25 cellular contexts compared by ENCODE assay signal in the genomic region with DNA sequence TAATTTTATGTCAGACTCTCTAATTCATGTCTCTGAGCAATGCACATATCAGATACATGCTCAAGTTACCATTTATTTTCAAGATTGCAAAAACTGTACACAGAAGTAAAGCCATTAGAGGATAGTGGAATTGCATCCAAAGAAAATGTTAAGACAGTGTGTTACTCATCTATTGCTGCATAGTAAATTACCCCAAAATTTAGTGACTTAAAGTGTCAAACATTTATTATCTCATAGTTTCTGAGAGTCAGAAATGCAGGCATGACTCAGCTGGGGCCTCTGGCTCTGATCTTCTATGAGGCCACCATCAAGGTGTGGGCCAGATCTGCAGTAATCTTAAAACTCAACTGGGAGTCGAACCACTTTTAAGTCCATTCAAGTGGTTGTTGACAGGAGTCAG.
A peak's percentile ranks its signal among the peaks of the same experiment; 100 is the strongest.
DNase-seq lines count a peak whose midpoint lies in the region; ATAC-seq and TF ChIP-seq lines count a peak whose summit lies in the region.
"Had no signal": no experiment of that assay in that cellular context is flagged by ENCODE, and none has a peak within 500 bp of the region (broad histone marks: within the 10 kb centered on the region; RNA-seq: fewer than 3 reads in every experiment).

No MANE protein-coding gene starts in this region.

- H4K8ac ChIP-seq in IMR-90 (ENCODE audit: low read depth in 2 of 2, low read length in 2 of 2): peak overlapping the region in 1 of 2 experiments; percentile 85; a peak in 2 of 4 replicates

- dilution Hi-C loops in IMR-90 (cut with HindIII; ENCODE audit: low sequenced_read_pairs, unreplicated experiment): no loop called here

- TF ChIP-seq CTCF in BJ (IDR thresholded peaks at IDR 0.05; ENCODE audit: insufficient read depth, low read depth, low read length) (no peak), IMR-90 (conservative IDR thresholded peaks at IDR 0.05; ENCODE audit: low read depth, low read length) (no peak), cardiac fibroblast (IDR thresholded peaks at IDR 0.05; ENCODE audit: low read depth, low read length) (no peak), natural killer cell (IDR thresholded peaks at IDR 0.05) (no peak)

- no peak for TF ChIP-seq RAD21 in IMR-90 (IDR thresholded peaks at IDR 0.05; ENCODE audit: low read length)

- DNase-seq in BJ (ENCODE audit: low read depth) (peak; percentile 63), IMR-90 (peak; percentile 87), cardiac fibroblast (ENCODE audit: low read depth in 2 of 2) (peak; percentile 31 to 74), non-pigmented ciliary epithelial cell (ENCODE audit: low read depth) (peak; percentile 23), caudate nucleus (lab: John Stamatoyannopoulos, UW) (no peak), DMS153 treated with DMSO at 0.1 percent for 48 hours (lab: John Stamatoyannopoulos, UW; ENCODE audit: unreplicated experiment) (no peak), natural killer cell (no peak)
- DNase-seq: activated T-cell treated with anti-CD3 and anti-CD28 coated beads for 4 hours; anterior cingulate cortex; endodermal cell; foreskin melanocyte; H7; KBM-7; kidney; naive B cell; NCI-H2081; NCI-H524; sigmoid colon; stimulated activated CD4-positive, alpha-beta T cell treated with anti-CD3 and anti-CD28 coated beads, Interleukin-1b, Interleukin-23, amount 100 ng/mL, for 48 hours; transverse colon had no signal

- H3K79me1 ChIP-seq in IMR-90 (ENCODE audit: low read depth in 1 of 2, low read length in 2 of 2): no peaks in the 10 kb centered on the region

- H4K20me1 ChIP-seq in IMR-90 (ENCODE audit: insufficient read depth, low read length): no peaks in the 10 kb centered on the region
- H4K20me1 ChIP-seq: BLaER1 had no signal

- no peaks in the 10 kb centered on the region for H3K4me1 Mint-ChIP-seq in natural killer cell
- H3K4me1 Mint-ChIP-seq: endodermal cell, memory B cell, naive B cell had no signal

- peak overlapping the region; percentile 77; the same call in 1 of the 2 replicates for H3K14ac ChIP-seq in IMR-90 (replicated peaks; ENCODE audit: low read depth, low read length)

- no peak overlapping the region for H3K9ac ChIP-seq in IMR-90 (ENCODE audit: low read depth, low read length)
- H3K9ac ChIP-seq: BLaER1 had no signal

- peaks cover 6 to 9% of the 10 kb centered on the region in 2 donors for H3K27me3 Mint-ChIP-seq in natural killer cell (ENCODE audit: low read depth in 2 of 2)
- H3K27me3 Mint-ChIP-seq: memory B cell had no signal

- H3K36me3 ChIP-seq in BJ (ENCODE audit: control insufficient read depth, insufficient read depth, low read length) (no peaks in the 10 kb centered on the region), IMR-90 (ENCODE audit: control insufficient read depth, insufficient read depth, low read length) (no peaks in the 10 kb centered on the region)
- H3K36me3 ChIP-seq: BLaER1, sigmoid colon, transverse colon had no signal

- H3K9me1 ChIP-seq in IMR-90 (ENCODE audit: insufficient read depth, low read length): peaks cover 4% of the 10 kb centered on the region; the same call in 1 of the 2 replicates

- H3K56ac ChIP-seq in IMR-90 (ENCODE audit: extremely low read depth, insufficient read depth, low read length): no peak overlapping the region

- POLR2A ChIA-PET in BJ (lab: Charles Lee) (no interaction called here), IMR-90 (lab: Charles Lee; ENCODE audit: unreplicated experiment) (no interaction called here)

- peaks cover 0 to 2% of the 10 kb centered on the region in 2 donors for H3K9me3 Mint-ChIP-seq in natural killer cell
- H3K9me3 Mint-ChIP-seq: endodermal cell; memory B cell; stimulated activated naive CD8-positive, alpha-beta T cell treated with anti-CD3 and anti-CD28 coated beads, Interleukin-15, Interleukin-2, amounts not matched to agents 100 ng/mL and 50 ng/mL, for 24 hours had no signal

- peak overlapping the region; percentile 80 for H2BK20ac ChIP-seq in IMR-90 (ENCODE audit: low read depth, low read length)

- no TSS peak for BruUV-seq in IMR-90 (replicated peaks; lab: Mats Ljungman, UMichigan)

- ATAC-seq in IMR-90 (ENCODE audit: low read depth) (peak; percentile 71), HG03025 (IDR thresholded peaks at IDR 0.05; ENCODE audit: low FRiP score, unreplicated experiment) (no peak), natural killer cell (no peak)
- ATAC-seq: GM12878 had no signal

- H2AFZ ChIP-seq in IMR-90 (replicated peaks; ENCODE audit: low read length, poor library complexity): peak overlapping the region; percentile 5

- H2AK5ac ChIP-seq in IMR-90 (ENCODE audit: low read depth, low read length): no peak overlapping the region

- in situ Hi-C loops in IMR-90 (cut with MboI; ENCODE audit: low sequenced_read_pairs): no loop called here

- no peaks in the 10 kb centered on the region for H3K9me3 ChIP-seq in IMR-90 (ENCODE audit: control insufficient read depth, insufficient read depth, low read length)
- H3K9me3 ChIP-seq: BLaER1, sigmoid colon, transverse colon had no signal

- WGBS in IMR-90 (ENCODE audit: extremely low coverage in 2 of 2, insufficient read length in 1 of 2), 2 experiments: no CpG with 5 or more reads among the region's 1 CpG

- H3K27ac Mint-ChIP-seq in natural killer cell: no peak overlapping the region
- H3K27ac Mint-ChIP-seq: endodermal cell; memory B cell; naive B cell; stimulated activated naive CD8-positive, alpha-beta T cell treated with anti-CD3 and anti-CD28 coated beads, Interleukin-15, Interleukin-2, amounts not matched to agents 100 ng/mL and 50 ng/mL, for 24 hours had no signal

- TF ChIP-seq POLR2A in IMR-90 (IDR thresholded peaks at IDR 0.05; ENCODE audit: low read depth, low read length): no peak

- peak overlapping the region; percentile 78 for H2BK5ac ChIP-seq in IMR-90 (ENCODE audit: low read depth, low read length, poor library complexity, severe bottlenecking)

- H3K4me1 ChIP-seq in IMR-90 (ENCODE audit: control insufficient read depth, insufficient read depth, low read length): peaks cover 10% of the 10 kb centered on the region
- H3K4me1 ChIP-seq: BLaER1 had no signal

- CTCF ChIA-PET in BJ (lab: Yijun Ruan, JAX): no interaction called here
- CTCF ChIA-PET in IMR-90 (lab: Yijun Ruan, JAX): no interaction called here

- peak overlapping the region; percentile 63; the same call in 1 of the 2 replicates for H4K91ac ChIP-seq in IMR-90 (ENCODE audit: insufficient read depth, low read depth, low read length)

- peak overlapping the region; percentile 88 for H2BK120ac ChIP-seq in IMR-90 (ENCODE audit: low read depth, low read length)

- peak overlapping the region; percentile 84 for H3K27ac ChIP-seq in IMR-90 (ENCODE audit: insufficient read depth, low read length)
- no peak overlapping the region for H3K27ac ChIP-seq in caudate nucleus (ENCODE audit: low read depth, low read length)
- H3K27ac ChIP-seq: BLaER1, sigmoid colon, transverse colon had no signal

- H3K4me3 ChIP-seq in BJ (ENCODE audit: low read depth, low read length) (no peak overlapping the region), IMR-90 (ENCODE audit: insufficient read depth, low read depth, low read length) (no peak overlapping the region), cardiac fibroblast (replicated peaks in 1 of 2; ENCODE audit: low read depth in 2 of 2, low read length in 2 of 2) (no peak overlapping the region)
- H3K4me3 ChIP-seq: BLaER1, GM12878, sigmoid colon, transverse colon had no signal

- H3K27me3 ChIP-seq in BJ (ENCODE audit: control insufficient read depth, insufficient read depth, low read length) (no peaks in the 10 kb centered on the region), IMR-90 (ENCODE audit: control insufficient read depth, insufficient read depth, low read length) (no peaks in the 10 kb centered on the region)
- H3K27me3 ChIP-seq: BLaER1, sigmoid colon, transverse colon had no signal

- H3K23ac ChIP-seq in IMR-90 (ENCODE audit: low read depth, low read length): no peak overlapping the region

- peak overlapping the region; percentile 45 for H4K5ac ChIP-seq in IMR-90 (ENCODE audit: low read depth, low read length)

- H3K4me2 ChIP-seq in IMR-90 (ENCODE audit: low read depth, low read length): peak overlapping the region; percentile 18; the same call in 1 of the 2 replicates
- H3K4me2 ChIP-seq: BLaER1 had no signal

- H3K36me3 Mint-ChIP-seq in natural killer cell: no peaks in the 10 kb centered on the region
- H3K36me3 Mint-ChIP-seq: memory B cell, naive B cell had no signal

- H3K4me3 Mint-ChIP-seq in natural killer cell: no peak overlapping the region
- H3K4me3 Mint-ChIP-seq: endodermal cell; memory B cell; naive B cell; stimulated activated naive CD8-positive, alpha-beta T cell treated with anti-CD3 and anti-CD28 coated beads, Interleukin-15, Interleukin-2, amounts not matched to agents 100 ng/mL and 50 ng/mL, for 24 hours had no signal

- H2AK9ac ChIP-seq in IMR-90 (replicated peaks; ENCODE audit: low read depth, low read length, poor library complexity): no peak overlapping the region

- intact Hi-C loops in IMR-90 (cut with micrococcal nuclease): no loop called here
- intact Hi-C loops in natural killer cell (cut with micrococcal nuclease): no loop called here

- peak overlapping the region; percentile 80 for H3K18ac ChIP-seq in IMR-90 (ENCODE audit: low read depth, low read length)

- peak overlapping the region; percentile 80 for H3K4ac ChIP-seq in IMR-90 (ENCODE audit: low read depth, low read length)

- H2BK15ac ChIP-seq in IMR-90 (ENCODE audit: low read depth, low read length): peak overlapping the region; percentile 88; the same call in 2 of the 3 replicates

TF ChIP-seq in IMR-90, 13 proteins besides CTCF, POLR2A, EP300 and RAD21 (continues in another document):
- TF ChIP-seq, protein P1, sequence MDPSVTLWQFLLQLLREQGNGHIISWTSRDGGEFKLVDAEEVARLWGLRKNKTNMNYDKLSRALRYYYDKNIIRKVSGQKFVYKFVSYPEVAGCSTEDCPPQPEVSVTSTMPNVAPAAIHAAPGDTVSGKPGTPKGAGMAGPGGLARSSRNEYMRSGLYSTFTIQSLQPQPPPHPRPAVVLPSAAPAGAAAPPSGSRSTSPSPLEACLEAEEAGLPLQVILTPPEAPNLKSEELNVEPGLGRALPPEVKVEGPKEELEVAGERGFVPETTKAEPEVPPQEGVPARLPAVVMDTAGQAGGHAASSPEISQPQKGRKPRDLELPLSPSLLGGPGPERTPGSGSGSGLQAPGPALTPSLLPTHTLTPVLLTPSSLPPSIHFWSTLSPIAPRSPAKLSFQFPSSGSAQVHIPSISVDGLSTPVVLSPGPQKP (IDR thresholded peaks at IDR 0.05; ENCODE audit: borderline replicate concordance, low read depth, low read length): no peak
- TF ChIP-seq CEBPB (IDR thresholded peaks at IDR 0.05; ENCODE audit: low read depth, low read length): peak; percentile 81
- no peak for TF ChIP-seq BHLHE40 (IDR thresholded peaks at IDR 0.05; ENCODE audit: low read depth, low read length)
- peak; percentile 62 for TF ChIP-seq FOS (IDR thresholded peaks at IDR 0.05; ENCODE audit: low read depth, low read length)
- no peak for TF ChIP-seq CHD1 (IDR thresholded peaks at IDR 0.05; ENCODE audit: low read depth, low read length)
- no peak; the same call in 1 of the 2 replicates for TF ChIP-seq MAFK (IDR thresholded peaks at IDR 0.05; ENCODE audit: low read depth, low read length)
- no peak for TF ChIP-seq MXI1 (IDR thresholded peaks at IDR 0.05; ENCODE audit: borderline replicate concordance, low read depth, low read length)
- no peak for TF ChIP-seq MAZ (IDR thresholded peaks at IDR 0.05; ENCODE audit: borderline replicate concordance, low read depth, low read length)
- no peak for TF ChIP-seq SMC3 (IDR thresholded peaks at IDR 0.05; ENCODE audit: low read depth, low read length)

Comparison
In these comparisons a context has a peak if more than half of its experiments do, and no peak if none do; other contexts are left out.
1. DNase-seq: peak in BJ (single experiment), IMR-90 (single experiment), cardiac fibroblast (2 of 2) and non-pigmented ciliary epithelial cell (single experiment); none in caudate nucleus (0 of 61), DMS153 treated with DMSO at 0.1 percent for 48 hours (single experiment) and natural killer cell (single experiment).